ENCODE assay signal across 1 cellular context in the genomic region with DNA sequence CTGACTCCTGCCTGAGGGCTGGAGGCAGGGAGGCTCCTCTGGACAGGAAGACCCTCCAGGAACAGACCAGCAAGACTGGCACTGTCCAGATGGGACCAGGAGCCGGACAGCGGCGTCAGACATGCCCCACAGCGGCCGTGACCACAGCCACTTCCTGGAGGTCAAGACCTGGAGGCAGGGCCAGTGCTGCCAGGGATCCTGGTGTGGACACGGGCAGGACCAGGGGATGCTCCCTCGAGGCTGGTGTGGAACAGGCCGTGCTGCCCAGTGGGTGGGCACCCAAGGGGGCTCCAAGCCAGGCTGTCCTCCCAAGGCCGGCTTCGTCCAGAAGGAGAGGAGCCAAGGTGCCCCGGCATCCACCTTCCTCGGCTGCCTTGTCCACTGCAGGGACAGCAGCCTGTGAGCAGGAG.
TF ChIP-seq lines count a peak whose summit lies in the region.

No MANE protein-coding gene starts in this region.

TF ChIP-seq in K562, 482 proteins besides CTCF, POLR2A, EP300 and RAD21 (continued from another document and continues in another):
- TF ChIP-seq, protein P1, sequence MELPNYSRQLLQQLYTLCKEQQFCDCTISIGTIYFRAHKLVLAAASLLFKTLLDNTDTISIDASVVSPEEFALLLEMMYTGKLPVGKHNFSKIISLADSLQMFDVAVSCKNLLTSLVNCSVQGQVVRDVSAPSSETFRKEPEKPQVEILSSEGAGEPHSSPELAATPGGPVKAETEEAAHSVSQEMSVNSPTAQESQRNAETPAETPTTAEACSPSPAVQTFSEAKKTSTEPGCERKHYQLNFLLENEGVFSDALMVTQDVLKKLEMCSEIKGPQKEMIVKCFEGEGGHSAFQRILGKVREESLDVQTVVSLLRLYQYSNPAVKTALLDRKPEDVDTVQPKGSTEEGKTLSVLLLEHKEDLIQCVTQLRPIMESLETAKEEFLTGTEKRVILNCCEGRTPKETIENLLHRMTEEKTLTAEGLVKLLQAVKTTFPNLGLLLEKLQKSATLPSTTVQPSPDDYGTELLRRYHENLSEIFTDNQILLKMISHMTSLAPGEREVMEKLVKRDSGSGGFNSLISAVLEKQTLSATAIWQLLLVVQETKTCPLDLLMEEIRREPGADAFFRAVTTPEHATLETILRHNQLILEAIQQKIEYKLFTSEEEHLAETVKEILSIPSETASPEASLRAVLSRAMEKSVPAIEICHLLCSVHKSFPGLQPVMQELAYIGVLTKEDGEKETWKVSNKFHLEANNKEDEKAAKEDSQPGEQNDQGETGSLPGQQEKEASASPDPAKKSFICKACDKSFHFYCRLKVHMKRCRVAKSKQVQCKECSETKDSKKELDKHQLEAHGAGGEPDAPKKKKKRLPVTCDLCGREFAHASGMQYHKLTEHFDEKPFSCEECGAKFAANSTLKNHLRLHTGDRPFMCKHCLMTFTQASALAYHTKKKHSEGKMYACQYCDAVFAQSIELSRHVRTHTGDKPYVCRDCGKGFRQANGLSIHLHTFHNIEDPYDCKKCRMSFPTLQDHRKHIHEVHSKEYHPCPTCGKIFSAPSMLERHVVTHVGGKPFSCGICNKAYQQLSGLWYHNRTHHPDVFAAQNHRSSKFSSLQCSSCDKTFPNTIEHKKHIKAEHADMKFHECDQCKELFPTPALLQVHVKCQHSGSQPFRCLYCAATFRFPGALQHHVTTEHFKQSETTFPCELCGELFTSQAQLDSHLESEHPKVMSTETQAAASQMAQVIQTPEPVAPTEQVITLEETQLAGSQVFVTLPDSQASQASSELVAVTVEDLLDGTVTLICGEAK (IDR thresholded peaks at IDR 0.05), result no peak
- TF ChIP-seq, protein P1 (CRISPR knock-in tag; IDR thresholded peaks at IDR 0.05), result no peak
- TF ChIP-seq, protein P2, sequence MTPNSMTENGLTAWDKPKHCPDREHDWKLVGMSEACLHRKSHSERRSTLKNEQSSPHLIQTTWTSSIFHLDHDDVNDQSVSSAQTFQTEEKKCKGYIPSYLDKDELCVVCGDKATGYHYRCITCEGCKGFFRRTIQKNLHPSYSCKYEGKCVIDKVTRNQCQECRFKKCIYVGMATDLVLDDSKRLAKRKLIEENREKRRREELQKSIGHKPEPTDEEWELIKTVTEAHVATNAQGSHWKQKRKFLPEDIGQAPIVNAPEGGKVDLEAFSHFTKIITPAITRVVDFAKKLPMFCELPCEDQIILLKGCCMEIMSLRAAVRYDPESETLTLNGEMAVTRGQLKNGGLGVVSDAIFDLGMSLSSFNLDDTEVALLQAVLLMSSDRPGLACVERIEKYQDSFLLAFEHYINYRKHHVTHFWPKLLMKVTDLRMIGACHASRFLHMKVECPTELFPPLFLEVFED (CRISPR knock-in tag; conservative IDR thresholded peaks at IDR 0.05), result no peak
- TF ChIP-seq NCOA2 (IDR thresholded peaks at IDR 0.05; ENCODE audit: partially characterized antibody in 2 of 2) (no peak), ZNF165 (CRISPR knock-in tag; IDR thresholded peaks at IDR 0.05; ENCODE audit: borderline replicate concordance) (no peak), ZNF449 (CRISPR knock-in tag; IDR thresholded peaks at IDR 0.05) (no peak), GTF2B (IDR thresholded peaks at IDR 0.05; ENCODE audit: extremely low read depth, insufficient read length) (no peak), MAFG (tag; conservative IDR thresholded peaks at IDR 0.05) (no peak), POU5F1 (IDR thresholded peaks at IDR 0.05; ENCODE audit: borderline replicate concordance, low read depth, low read length, partially characterized antibody) (no peak), NR2C1 (IDR thresholded peaks at IDR 0.05) (no peak), NR2C1 (tag; IDR thresholded peaks at IDR 0.05) (no peak), ZNF445 (CRISPR knock-in tag; IDR thresholded peaks at IDR 0.05; ENCODE audit: low read depth) (no peak), XRCC5 (IDR thresholded peaks at IDR 0.05; ENCODE audit: low read depth, low read length) (no peak), ZC3H4 (CRISPR knock-in tag; IDR thresholded peaks at IDR 0.05; ENCODE audit: borderline replicate concordance) (no peak), ZNF507 (tag; conservative IDR thresholded peaks at IDR 0.05) (no peak), E2F3 (CRISPR knock-in tag; IDR thresholded peaks at IDR 0.05) (no peak), POLR2G (IDR thresholded peaks at IDR 0.05; ENCODE audit: low read depth, low read length) (peak; percentile 15; the same call in 1 of the 2 replicates), MYC (IDR thresholded peaks at IDR 0.05; ENCODE audit: low read depth, low read length) (0 out of 2 replicates have a peak, but pooled peaks have one; percentile 5), MYC (CRISPR knock-in tag; IDR thresholded peaks at IDR 0.05; ENCODE audit: borderline replicate concordance, low read depth) (no peak), RBM14 (IDR thresholded peaks at IDR 0.05; ENCODE audit: borderline replicate concordance, insufficient read depth, low read depth, low read length) (0 out of 2 replicates have a peak, but pooled peaks have one; percentile 49), HNRNPUL1 (IDR thresholded peaks at IDR 0.05; ENCODE audit: low read length) (no peak), MTA3 (IDR thresholded peaks at IDR 0.05; ENCODE audit: borderline replicate concordance) (no peak), JUND (IDR thresholded peaks at IDR 0.05; ENCODE audit: borderline replicate concordance, low read depth, low read length) (no peak), JUND (tag; IDR thresholded peaks at IDR 0.05; ENCODE audit: borderline replicate concordance, low read depth, low read length) (no peak), CHAMP1 (IDR thresholded peaks at IDR 0.05) (no peak), POLR2B (IDR thresholded peaks at IDR 0.05; ENCODE audit: low read depth, partially characterized antibody) (no peak), STAT5B (CRISPR knock-in tag; IDR thresholded peaks at IDR 0.05) (no peak), TGIF2 (CRISPR knock-in tag; IDR thresholded peaks at IDR 0.05) (no peak), ZEB2 (IDR thresholded peaks at IDR 0.05) (no peak), ZFX (CRISPR knock-in tag; IDR thresholded peaks at IDR 0.05) (peak; percentile 33), SMAD4 (CRISPR knock-in tag; conservative IDR thresholded peaks at IDR 0.05) (peak; percentile 73; the same call in 1 of the 2 replicates), JUN (IDR thresholded peaks at IDR 0.05; ENCODE audit: borderline replicate concordance, low read depth, low read length) (no peak), JUN (CRISPR knock-in tag; IDR thresholded peaks at IDR 0.05; ENCODE audit: borderline replicate concordance) (no peak), MED1 (CRISPR knock-in tag; IDR thresholded peaks at IDR 0.05; ENCODE audit: borderline replicate concordance) (no peak), TBP (optimal IDR thresholded peaks at IDR 0.05; ENCODE audit: low read depth, low read length) (no peak), PHF20 (IDR thresholded peaks at IDR 0.05; ENCODE audit: partially characterized antibody) (no peak), MAZ (CRISPR knock-in tag; conservative IDR thresholded peaks at IDR 0.05 in 1 of 2, IDR thresholded peaks at IDR 0.05 in 1 of 2) (peak in 1 of 2 experiments; percentile 57; a peak in 1 of 4 replicates), DNMT1 (IDR thresholded peaks at IDR 0.05) (no peak), KDM5B (IDR thresholded peaks at IDR 0.05; ENCODE audit: insufficient replicate concordance, low read depth, low read length) (no peak), ZBTB7A (IDR thresholded peaks at IDR 0.05; ENCODE audit: borderline replicate concordance, control insufficient read depth, low read depth, low read length) (no peak), ELF2 (CRISPR knock-in tag; IDR thresholded peaks at IDR 0.05) (no peak), PHF8 (IDR thresholded peaks at IDR 0.05; ENCODE audit: borderline replicate concordance, low read length) (no peak), FUS (optimal IDR thresholded peaks at IDR 0.05; ENCODE audit: low read depth, low read length) (no peak), NFIX (CRISPR knock-in tag; IDR thresholded peaks at IDR 0.05; ENCODE audit: low read depth) (no peak)
- TF ChIP-seq, protein P3, sequence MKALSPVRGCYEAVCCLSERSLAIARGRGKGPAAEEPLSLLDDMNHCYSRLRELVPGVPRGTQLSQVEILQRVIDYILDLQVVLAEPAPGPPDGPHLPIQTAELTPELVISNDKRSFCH (CRISPR knock-in tag; IDR thresholded peaks at IDR 0.05), result no peak
- TF ChIP-seq, protein P3 (tag; IDR thresholded peaks at IDR 0.05), result peak; percentile 78
- TF ChIP-seq, protein P4, sequence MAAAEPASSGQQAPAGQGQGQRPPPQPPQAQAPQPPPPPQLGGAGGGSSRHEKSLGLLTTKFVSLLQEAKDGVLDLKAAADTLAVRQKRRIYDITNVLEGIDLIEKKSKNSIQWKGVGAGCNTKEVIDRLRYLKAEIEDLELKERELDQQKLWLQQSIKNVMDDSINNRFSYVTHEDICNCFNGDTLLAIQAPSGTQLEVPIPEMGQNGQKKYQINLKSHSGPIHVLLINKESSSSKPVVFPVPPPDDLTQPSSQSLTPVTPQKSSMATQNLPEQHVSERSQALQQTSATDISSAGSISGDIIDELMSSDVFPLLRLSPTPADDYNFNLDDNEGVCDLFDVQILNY (CRISPR knock-in tag; IDR thresholded peaks at IDR 0.05), result no peak
- TF ChIP-seq, protein P5, sequence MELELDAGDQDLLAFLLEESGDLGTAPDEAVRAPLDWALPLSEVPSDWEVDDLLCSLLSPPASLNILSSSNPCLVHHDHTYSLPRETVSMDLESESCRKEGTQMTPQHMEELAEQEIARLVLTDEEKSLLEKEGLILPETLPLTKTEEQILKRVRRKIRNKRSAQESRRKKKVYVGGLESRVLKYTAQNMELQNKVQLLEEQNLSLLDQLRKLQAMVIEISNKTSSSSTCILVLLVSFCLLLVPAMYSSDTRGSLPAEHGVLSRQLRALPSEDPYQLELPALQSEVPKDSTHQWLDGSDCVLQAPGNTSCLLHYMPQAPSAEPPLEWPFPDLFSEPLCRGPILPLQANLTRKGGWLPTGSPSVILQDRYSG (tag; conservative IDR thresholded peaks at IDR 0.05; ENCODE audit: low read depth), result no peak
